ENCODE assay signal across 10 cellular contexts in genomic region chr22:33848251-33848650, GRCh38.
"Had no signal": no experiment of that assay in that cellular context is flagged by ENCODE, and none has a peak within 500 bp of the region (broad histone marks: within the 10 kb centered on the region; RNA-seq: fewer than 3 reads in every experiment).

No MANE protein-coding gene starts in this region.

- H3K9ac ChIP-seq: parathyroid adenoma had no signal

- H2AFZ ChIP-seq: parathyroid adenoma had no signal

- DNase-seq: activated CD4-positive, alpha-beta T cell treated with anti-CD3 and anti-CD28 coated beads, Interleukin-2, amount 50 U/mL, for 1 hour; activated naive CD4-positive, alpha-beta T cell treated with anti-CD3 and anti-CD28 coated beads, Interleukin-2, amount 50 U/mL, for 16 hours; activated T-cell treated with anti-CD3 and anti-CD28 coated beads, Interleukin-2, amount 50 U/mL, for 1 hour; stimulated activated CD4-positive, alpha-beta T cell treated with anti-CD3 and anti-CD28 coated beads, Interleukin-4, amount 100 ng/mL, for 1 hour; stimulated activated CD8-positive, alpha-beta memory T cell treated with anti-CD3 and anti-CD28 coated beads, Interleukin-4, amount 100 ng/mL, for 48 hours; stimulated activated naive CD8-positive, alpha-beta T cell treated with anti-CD3 and anti-CD28 coated beads, Interleukin-15, Interleukin-2, amounts not matched to agents 100 U/mL and 50 U/mL, for 24 hours; T-helper 1 cell; testis had no signal

- H3K4me3 ChIP-seq: testis had no signal

- H3K27me3 ChIP-seq: testis had no signal

- H3K4me1 ChIP-seq: parathyroid adenoma had no signal

- H3K79me2 ChIP-seq: parathyroid adenoma had no signal

- ATAC-seq: esophagus mucosa; stimulated activated naive CD8-positive, alpha-beta T cell treated with anti-CD3 and anti-CD28 coated beads, Interleukin-15, Interleukin-2, amounts not matched to agents 100 U/mL and 50 U/mL, for 24 hours had no signal

- H3K27ac ChIP-seq: parathyroid adenoma, testis had no signal

- H3K9me3 ChIP-seq: testis had no signal
